9 cellular contexts compared by ENCODE assay signal in genomic region chr19:39196860-39197562, GRCh38. TPM values are rescaled to one million over a fixed set of nuclear protein-coding genes. Genes with fewer than 3 reads are reported as not detected.
DNase-seq lines count a peak whose midpoint lies in the region; ATAC-seq, FAIRE-seq and TF ChIP-seq lines count a peak whose summit lies in the region.
"Had no signal": no experiment of that assay in that cellular context is flagged by ENCODE, and none has a peak within 500 bp of the region (broad histone marks: within the 10 kb centered on the region; RNA-seq: fewer than 3 reads in every experiment).

TSS of gene NCCRP1 (plus strand) at chr19:39196964. CDS start at chr19:39196983, 19 bp downstream.

- peaks cover 32% of the 10 kb centered on the region for H3K4me1 Mint-ChIP-seq in mesothelial cell of epicardium

- TF ChIP-seq RAD21 in GM12878 (IDR thresholded peaks at IDR 0.05; ENCODE audit: insufficient read depth, low read depth, low read length): no peak

- TF ChIP-seq POLR2A in GM12878 (IDR thresholded peaks at IDR 0.05; ENCODE audit: low read depth, low read length): no peak

- no peak for TF ChIP-seq CTCF in GM12878 (IDR thresholded peaks at IDR 0.05 in 2 of 3, conservative IDR thresholded peaks at IDR 0.05 in 1 of 3; ENCODE audit: control insufficient read depth in 2 of 3, extremely low read depth in 1 of 3, insufficient read depth in 1 of 3, low read depth in 3 of 3, low read length in 3 of 3)
- TF ChIP-seq CTCF in mesothelial cell of epicardium (IDR thresholded peaks at IDR 0.05; ENCODE audit: unreplicated experiment): no peak

- CTCF ChIA-PET in GM12878 (lab: Yijun Ruan, JAX): no interaction called here

- SMC1A ChIA-PET in GM12878 (lab: Charles Lee; ENCODE audit: uncharacterized antibody, unreplicated experiment): no interaction called here

- peak within 1 kb of the TSS; percentile 54 for H3K4me3 Mint-ChIP-seq in mesothelial cell of epicardium

- no TSS peak for BruUV-seq in GM12878 (replicated peaks; lab: Mats Ljungman, UMichigan)

- no peak within 1 kb of the TSS for H2AFZ ChIP-seq in GM12878 (ENCODE audit: control insufficient read depth, low read depth, low read length)

- H3K36me3 Mint-ChIP-seq in mesothelial cell of epicardium: no peaks in the 10 kb centered on the region

- no peaks in the 10 kb centered on the region for H3K9me3 ChIP-seq in BLaER1 treated with 17β-estradiol and CSF1 and Interleukin-3, amounts not matched to agents 10 nM and 100 nM (replicated peaks in 1 of 11)
- H3K9me3 ChIP-seq in ES-I3 (ENCODE audit: control insufficient read depth, insufficient read depth, low read length): no peaks in the 10 kb centered on the region
- H3K9me3 ChIP-seq in GM12878 (replicated peaks; ENCODE audit: control insufficient read depth, insufficient read depth, low read length): no peaks in the 10 kb centered on the region

- H4K20me1 ChIP-seq in BLaER1 treated with 17β-estradiol and CSF1 and Interleukin-3, amounts not matched to agents 10 nM and 100 nM: peaks cover 0 to 22% (median 0%) of the 10 kb centered on the region in 11 experiments; a peak in 5 of 22 replicates
- H4K20me1 ChIP-seq in GM12878 (ENCODE audit: control insufficient read depth, insufficient read depth): no peaks in the 10 kb centered on the region

- H3K79me2 ChIP-seq in GM12878 (ENCODE audit: control insufficient read depth, insufficient read depth, low read length): no peaks in the 10 kb centered on the region

- 9% methylated on average over 48 of the region's 51 CpGs for WGBS in GM12878 (ENCODE audit: insufficient coverage, insufficient replicate concordance, low lambda C conversion rate, missing lambda C conversion rate)

- no peaks in the 10 kb centered on the region for H3K36me3 ChIP-seq in BLaER1 treated with 17β-estradiol and CSF1 and Interleukin-3, amounts not matched to agents 10 nM and 100 nM
- H3K36me3 ChIP-seq in ES-I3 (ENCODE audit: insufficient read depth, low read length) (no peaks in the 10 kb centered on the region), GM12878 (ENCODE audit: control insufficient read depth in 2 of 2, insufficient read depth in 2 of 2, low read length in 1 of 2) (no peaks in the 10 kb centered on the region)

- no peak for FAIRE-seq in GM12878 (lab: Jason Lieb, UNC)

- peak within 1 kb of the TSS in 8 of 10 experiments; percentile 6 to 55 (median 34); a peak in 9 of 20 replicates for H3K4me3 ChIP-seq in BLaER1 treated with 17β-estradiol and CSF1 and Interleukin-3, amounts not matched to agents 10 nM and 100 nM
- no peak within 1 kb of the TSS for H3K4me3 ChIP-seq in GM12878

- in situ Hi-C loops in GM12878 (cut with MboI): no loop called here

- intact Hi-C loops in GM12878 (cut with micrococcal nuclease; ENCODE audit: unreplicated experiment): no loop called here

- peak within 1 kb of the TSS; percentile 57 to 81 (median 74) for H3K4me2 ChIP-seq in BLaER1 treated with 17β-estradiol and CSF1 and Interleukin-3, amounts not matched to agents 10 nM and 100 nM
- H3K4me2 ChIP-seq in GM12878 (ENCODE audit: control insufficient read depth, insufficient read depth): peak within 1 kb of the TSS; percentile 12

- H3K27me3 ChIP-seq in BLaER1 treated with 17β-estradiol and CSF1 and Interleukin-3, amounts not matched to agents 10 nM and 100 nM: peaks cover 38 to 49% (median 46%) of the 10 kb centered on the region in 11 experiments
- H3K27me3 ChIP-seq in GM12878 (replicated peaks in 1 of 2; ENCODE audit: control insufficient read depth in 2 of 2, insufficient read depth in 2 of 2, low read length in 1 of 2): peaks cover 3 to 5% of the 10 kb centered on the region in 2 experiments; a peak in 2 of 4 replicates

- H3K9me3 Mint-ChIP-seq in mesothelial cell of epicardium: no peaks in the 10 kb centered on the region

- POLR2A ChIA-PET in GM12878 (lab: Charles Lee): no interaction called here

- DNase-seq in GM12878 (ENCODE audit: low read depth, low spot score) (no peak), mesothelial cell of epicardium (ENCODE audit: low spot score in 2 of 2, unreplicated experiment in 2 of 2) (no peak), epidermal melanocyte (ENCODE audit: insufficient read length, low spot score) (no peak), NCI-H226 (no peak), NCI-H510A treated with DMSO at 0.1 percent for 48 hours (lab: John Stamatoyannopoulos, UW) (no peak), NCI-H524 treated with DMSO at 0.1 percent for 48 hours (lab: John Stamatoyannopoulos, UW) (no peak)

- RAD21 ChIA-PET in GM12878 (lab: Charles Lee; ENCODE audit: unreplicated experiment): interaction anchor here (0.9 kb wide), 1 partner anchor 75 kb away, joined by 4 read pairs; no protein-coding TSS in a partner anchor

- H3K4me1 ChIP-seq in BLaER1 treated with 17β-estradiol and CSF1 and Interleukin-3, amounts not matched to agents 10 nM and 100 nM: peaks cover 0 to 30% (median 17%) of the 10 kb centered on the region in 10 experiments; a peak in 17 of 20 replicates
- H3K4me1 ChIP-seq in ES-I3 (ENCODE audit: insufficient read depth, low read length) (peaks cover 3% of the 10 kb centered on the region; the same call in 1 of the 2 replicates), GM12878 (ENCODE audit: control insufficient read depth, insufficient read depth, low read length) (no peaks in the 10 kb centered on the region)

- no peak for TF ChIP-seq EP300 in GM12878 (IDR thresholded peaks at IDR 0.05; ENCODE audit: borderline replicate concordance in 1 of 2, control insufficient read depth in 1 of 2, low read depth in 2 of 2, low read length in 2 of 2)

- no peak within 1 kb of the TSS for H3K27ac ChIP-seq in BLaER1 treated with 17β-estradiol and CSF1 and Interleukin-3, amounts not matched to agents 10 nM and 100 nM
- no peak within 1 kb of the TSS for H3K27ac ChIP-seq in GM12878 (ENCODE audit: control insufficient read depth, insufficient read depth)

- H3K9ac ChIP-seq in BLaER1 treated with 17β-estradiol and CSF1 and Interleukin-3, amounts not matched to agents 10 nM and 100 nM: no peak within 1 kb of the TSS
- H3K9ac ChIP-seq in ES-I3 (ENCODE audit: low read depth, low read length) (peak within 1 kb of the TSS; percentile 24; the same call in 1 of the 2 replicates), GM12878 (ENCODE audit: control insufficient read depth, insufficient read depth, low read length) (no peak within 1 kb of the TSS)

- H3K27ac Mint-ChIP-seq in mesothelial cell of epicardium: no peak within 1 kb of the TSS

- H3K27me3 Mint-ChIP-seq in mesothelial cell of epicardium (ENCODE audit: low read depth): peaks cover 43% of the 10 kb centered on the region

- ATAC-seq in GM12878: no peak

TF ChIP-seq in GM12878, 131 proteins besides CTCF, POLR2A, EP300 and RAD21:
- peak; percentile 40 for TF ChIP-seq SUZ12 (IDR thresholded peaks at IDR 0.05; ENCODE audit: unreplicated experiment)
- no peak for TF ChIP-seq DPF2 (IDR thresholded peaks at IDR 0.05)

RNA-seq across cellular contexts. Expression of gene NCCRP1, which starts in this region (rescaled TPM):
- total RNA-seq in GM12878 (2013; cell fraction: nucleolus; rRNA removed): not detected in 2 replicates
- not detected in 2 replicates for total RNA-seq in GM12878 (2014; rRNA removed)
- not detected in 2 replicates for total RNA-seq in GM12878 (2014; rRNA removed; fragmentation: Illumina TruSeq; extraction: Trizol)
- total RNA-seq in GM12878 (2021): not detected in 2 replicates
- polyA plus RNA-seq in GM12878 (2011; ENCODE audit: low read depth): not detected
- not detected in 2 replicates for polyA plus RNA-seq in GM12878 (2011; rRNA removed)
- polyA plus RNA-seq in GM12878 (2011; cell fraction: cytosol; rRNA removed): not detected in 2 replicates
- not detected in 2 replicates for polyA plus RNA-seq in GM12878 (2011; cell fraction: nucleus; rRNA removed)
- polyA plus RNA-seq in GM12878 (2012): 0.07 TPM in 1 of 2 replicates, not detected in the other
- polyA plus RNA-seq in GM12878 (2014; fragmentation: Illumina TruSeq; extraction: Trizol): not detected in 2 replicates
- polyA plus RNA-seq in GM12878 (2014; fragmentation: Nextera tagmentation; extraction: Ambion mirVana): not detected
- polyA plus RNA-seq in GM12878 (2014; rRNA removed): not detected in 2 replicates
- not detected for polyA plus RNA-seq in GM12878 (2016; fragmentation: Nextera tagmentation; extraction: Ambion mirVana)
- polyA minus RNA-seq in GM12878 (2011; rRNA and poly(A)+ RNA removed): not detected in 2 replicates
- not detected in 2 replicates for polyA minus RNA-seq in GM12878 (2011; cell fraction: cytosol; rRNA and poly(A)+ RNA removed)
- not detected in 2 replicates for polyA minus RNA-seq in GM12878 (2011; cell fraction: nucleus; rRNA and poly(A)+ RNA removed)
- 11.7 to 14.8 TPM (median 12.2 TPM) in 3 replicates for total RNA-seq in mesothelial cell of epicardium
- total RNA-seq: skeletal muscle tissue had no signal

Comparison
In these comparisons a context has a peak if more than half of its experiments do, and no peak if none do; other contexts are left out.
1. RNA of gene NCCRP1 (total RNA-seq): 11.7 to 14.8 TPM in mesothelial cell of epicardium; not detected in GM12878; every median in the first group is over 10 times any median in the second.